In genomic region chr10:1229574-1229973, GRCh38 we compare ENCODE assay signal across 29 cellular contexts.
"Had no signal": no experiment of that assay in that cellular context is flagged by ENCODE, and none has a peak within 500 bp of the region (broad histone marks: within the 10 kb centered on the region; RNA-seq: fewer than 3 reads in every experiment).

No MANE protein-coding gene starts in this region.

- H3K4me3 Mint-ChIP-seq: activated CD4-positive, alpha-beta memory T cell treated with anti-CD3 and anti-CD28 coated beads, Interleukin-2, amount 10 ng/mL, durations not matched to agents 7 days and 5 days; activated CD8-positive, alpha-beta memory T cell treated with anti-CD3 and anti-CD28 coated beads, Interleukin-2, amount 10 ng/mL, durations not matched to agents 7 days and 5 days; activated naive CD4-positive, alpha-beta T cell treated with anti-CD3 and anti-CD28 coated beads, Interleukin-2, amount 10 ng/mL, durations not matched to agents 7 days and 5 days; activated naive CD8-positive, alpha-beta T cell; central memory CD8-positive, alpha-beta T cell had no signal

- H3K4me1 Mint-ChIP-seq: activated CD4-positive, alpha-beta memory T cell treated with anti-CD3 and anti-CD28 coated beads, Interleukin-2, amount 10 ng/mL, durations not matched to agents 7 days and 5 days; activated CD8-positive, alpha-beta memory T cell treated with anti-CD3 and anti-CD28 coated beads, Interleukin-2, amount 10 ng/mL, durations not matched to agents 7 days and 5 days; activated naive CD4-positive, alpha-beta T cell treated with anti-CD3 and anti-CD28 coated beads, Interleukin-2, amount 10 ng/mL, durations not matched to agents 7 days and 5 days; central memory CD8-positive, alpha-beta T cell had no signal

- DNase-seq: activated CD4-positive, alpha-beta memory T cell treated with anti-CD3 and anti-CD28 coated beads, Interleukin-2, amount 10 ng/mL, durations not matched to agents 7 days and 5 days; activated CD4-positive, alpha-beta T cell treated with anti-CD3 and anti-CD28 coated beads for 4 hours; activated CD8-positive, alpha-beta memory T cell treated with anti-CD3 and anti-CD28 coated beads for 24 hours; activated CD8-positive, alpha-beta memory T cell treated with anti-CD3 and anti-CD28 coated beads, Interleukin-2, amount 10 ng/mL, durations not matched to agents 7 days and 5 days; activated effector memory CD4-positive, alpha-beta T cell treated with Interleukin-2 at 50 U/mL for 16 hours; activated naive CD4-positive, alpha-beta T cell treated with anti-CD3 and anti-CD28 coated beads, Interleukin-2, amount 10 ng/mL, durations not matched to agents 7 days and 5 days; activated T-cell treated with anti-CD3 and anti-CD28 coated beads, Interleukin-2, amount 50 U/mL, for 48 hours; amygdala; brain microvascular endothelial cell; Karpas-422; KBM-7; NCI-H1048; NCI-H1105 treated with DMSO at 0.1 percent for 48 hours; NCI-H1436; NCI-H1694; NCI-H1930; NCI-H2081 treated with DMSO at 0.1 percent for 48 hours; NCI-H226; NCI-H446 treated with DMSO at 0.1 percent for 48 hours; NCI-H524; SHP77; SJCRH30; T1000; WERI-Rb-1 had no signal

- H3K9me3 Mint-ChIP-seq: central memory CD8-positive, alpha-beta T cell had no signal

- H3K27ac ChIP-seq: brain microvascular endothelial cell, cardiac muscle cell, SJCRH30, SK-N-MC, WERI-Rb-1 had no signal

- H3K36me3 Mint-ChIP-seq: activated CD8-positive, alpha-beta memory T cell treated with anti-CD3 and anti-CD28 coated beads, Interleukin-2, amount 10 ng/mL, durations not matched to agents 7 days and 5 days; activated naive CD8-positive, alpha-beta T cell had no signal

- H3K27me3 ChIP-seq: brain microvascular endothelial cell, cardiac muscle cell, SJCRH30 had no signal

- ATAC-seq: activated CD8-positive, alpha-beta memory T cell treated with anti-CD3 and anti-CD28 coated beads, Interleukin-2, amount 10 ng/mL, durations not matched to agents 7 days and 5 days; Panc1 had no signal

- H3K27me3 Mint-ChIP-seq: activated naive CD8-positive, alpha-beta T cell; central memory CD8-positive, alpha-beta T cell had no signal

- H3K4me3 ChIP-seq: cardiac muscle cell, SJCRH30, SK-N-MC had no signal

- H3K4me1 ChIP-seq: SJCRH30 had no signal

- H3K36me3 ChIP-seq: brain microvascular endothelial cell, cardiac muscle cell, SJCRH30, WERI-Rb-1 had no signal

- H3K9me3 ChIP-seq: SJCRH30 had no signal

- H3K27ac Mint-ChIP-seq: activated CD4-positive, alpha-beta memory T cell treated with anti-CD3 and anti-CD28 coated beads, Interleukin-2, amount 10 ng/mL, durations not matched to agents 7 days and 5 days; activated CD8-positive, alpha-beta memory T cell treated with anti-CD3 and anti-CD28 coated beads, Interleukin-2, amount 10 ng/mL, durations not matched to agents 7 days and 5 days; activated naive CD4-positive, alpha-beta T cell treated with anti-CD3 and anti-CD28 coated beads, Interleukin-2, amount 10 ng/mL, durations not matched to agents 7 days and 5 days; activated naive CD8-positive, alpha-beta T cell had no signal
